9 cellular contexts compared by ENCODE assay signal in the genomic region with DNA sequence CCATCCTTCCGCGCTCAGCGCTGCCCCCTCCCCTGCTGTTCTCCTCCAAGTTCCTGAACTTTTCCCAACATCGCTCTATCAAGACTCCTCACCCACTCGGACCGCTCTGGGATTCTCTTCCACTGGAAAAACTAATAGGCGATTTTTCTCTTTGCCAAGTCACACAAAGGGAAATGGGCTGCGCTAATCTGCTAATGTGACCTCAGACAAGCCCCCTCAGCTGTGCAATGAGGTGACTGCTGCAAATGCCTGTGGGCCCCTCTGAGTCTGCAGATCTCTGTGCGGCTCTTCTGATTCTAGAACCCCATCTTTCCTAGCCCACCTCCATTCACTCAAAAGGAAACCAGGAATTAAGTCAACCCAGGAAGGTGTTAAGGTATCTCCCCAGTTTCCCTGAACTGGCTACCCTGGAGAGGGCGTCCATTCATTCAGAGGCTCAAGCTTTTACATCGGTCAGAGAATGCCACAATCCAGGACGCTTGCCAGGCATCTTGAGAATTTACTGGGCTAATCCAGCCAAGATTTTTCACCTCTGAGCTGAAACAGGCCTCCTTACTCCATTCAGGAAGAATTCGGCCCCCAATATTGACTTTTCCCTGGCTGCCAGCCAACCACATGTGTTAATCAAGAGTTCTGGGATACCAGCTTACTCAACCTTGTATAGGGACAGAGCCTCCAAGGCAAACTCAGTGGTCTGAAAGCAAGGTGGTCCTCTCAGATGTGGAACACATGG. TPM values are rescaled to one million over a fixed set of nuclear protein-coding genes. Genes with fewer than 3 reads are reported as not detected.
DNase-seq lines count a peak whose midpoint lies in the region; ATAC-seq and TF ChIP-seq lines count a peak whose summit lies in the region.
"Had no signal": no experiment of that assay in that cellular context is flagged by ENCODE, and none has a peak within 500 bp of the region (broad histone marks: within the 10 kb centered on the region; RNA-seq: fewer than 3 reads in every experiment).

No MANE protein-coding gene starts in this region.

- H3K4me1 ChIP-seq in left ventricle myocardium inferior (peaks cover 22% of the 10 kb centered on the region), rectal smooth muscle tissue (ENCODE audit: control insufficient read depth, insufficient read depth, low read length) (peaks cover 6% of the 10 kb centered on the region)

- intact Hi-C loops in left ventricle myocardium inferior (cut with micrococcal nuclease) = no loop called here

- H3K36me3 ChIP-seq in left ventricle myocardium inferior (no peaks in the 10 kb centered on the region), rectal smooth muscle tissue (ENCODE audit: control insufficient read depth, insufficient read depth, low read length) (no peaks in the 10 kb centered on the region)

- no peak for TF ChIP-seq CTCF in left ventricle myocardium inferior (IDR thresholded peaks at IDR 0.05; ENCODE audit: borderline replicate concordance)

- H3K4me3 ChIP-seq in left ventricle myocardium inferior (peak overlapping the region; percentile 66), rectal smooth muscle tissue (ENCODE audit: low read length) (peak overlapping the region; percentile 49)

- DNase-seq in GM04503 (ENCODE audit: low read depth) = peak; percentile 92
- peak; percentile 71 for DNase-seq in T1000 (lab: John Stamatoyannopoulos, UW)
- DNase-seq in left ventricle myocardium inferior = no peak
- no peak for DNase-seq in KG1 (lab: John Stamatoyannopoulos, UW)
- DNase-seq in HuH-7 (ENCODE audit: low spot score) = no peak
- no peak for DNase-seq in NAMALWA (ENCODE audit: low spot score)
- DNase-seq: NCI-H526 had no signal

- H3K27ac ChIP-seq in left ventricle myocardium inferior (replicated peaks) = peak overlapping the region; percentile 69
- H3K27ac ChIP-seq in rectal smooth muscle tissue (ENCODE audit: low read depth, low read length) = peak overlapping the region; percentile 11

- H3K27me3 ChIP-seq in left ventricle myocardium inferior (ENCODE audit: low read depth) = peaks cover 82% of the 10 kb centered on the region
- no peaks in the 10 kb centered on the region for H3K27me3 ChIP-seq in rectal smooth muscle tissue (ENCODE audit: control insufficient read depth, insufficient read depth, low read length)

- no peaks in the 10 kb centered on the region for H3K9me3 ChIP-seq in left ventricle myocardium inferior (replicated peaks)

- no peak for ATAC-seq in HG02885 (IDR thresholded peaks at IDR 0.05; ENCODE audit: poor library complexity, unreplicated experiment)

- no peak overlapping the region for H3K9ac ChIP-seq in rectal smooth muscle tissue (ENCODE audit: low read length)

RNA-seq across cellular contexts. Expression of a gene that starts 0.8 kb away (rescaled TPM):
- total RNA-seq in left ventricle myocardium inferior = 0.85 TPM

RNA-seq across cellular contexts. Expression of a gene that starts 43.6 kb away (rescaled TPM):
- not detected for total RNA-seq in left ventricle myocardium inferior

Comparison
In these comparisons a context has a peak if more than half of its experiments do, and no peak if none do; other contexts are left out.
1. DNase-seq: peak in GM04503 (single experiment) and T1000 (single experiment); none in left ventricle myocardium inferior (single experiment), KG1 (single experiment), HuH-7 (single experiment) and NAMALWA (single experiment).